In genomic region chr17:32660496-32660895, GRCh38 we compare ENCODE assay signal across 15 cellular contexts.
DNase-seq lines count a peak whose midpoint lies in the region; TF ChIP-seq lines count a peak whose summit lies in the region.
"Had no signal": no experiment of that assay in that cellular context is flagged by ENCODE, and none has a peak within 500 bp of the region (broad histone marks: within the 10 kb centered on the region; RNA-seq: fewer than 3 reads in every experiment).

No MANE protein-coding gene starts in this region.

- no peak overlapping the region for H3K4me3 ChIP-seq in fibroblast of villous mesenchyme (ENCODE audit: low read depth, low read length)
- H3K4me3 ChIP-seq: BLaER1, GM12878 had no signal

- DNase-seq in fibroblast of villous mesenchyme (ENCODE audit: low read depth), result peak; percentile 35
- no peak for DNase-seq in substantia nigra (lab: John Stamatoyannopoulos, UW)
- no peak for DNase-seq in OCI-M1 (lab: John Stamatoyannopoulos, UW)
- no peak for DNase-seq in AML-193 (lab: John Stamatoyannopoulos, UW)
- no peak for DNase-seq in EL
- DNase-seq: ACHN, DMS153, DMS79, GOT3, H7, HFFc6 had no signal

- H3K27ac ChIP-seq in angular gyrus (ENCODE audit: low read depth, low read length) (peak overlapping the region; percentile 16), substantia nigra (ENCODE audit: low read depth, low read length, poor library complexity, severe bottlenecking) (peak overlapping the region; percentile 24)
- H3K27ac ChIP-seq: BLaER1, HL-60 had no signal

- TF ChIP-seq CTCF in fibroblast of villous mesenchyme (IDR thresholded peaks at IDR 0.05; ENCODE audit: insufficient read depth, low read depth, low read length), result no peak
